In genomic region chr2:132449868-132450267, GRCh38 we compare ENCODE assay signal across 22 cellular contexts. TPM values are rescaled to one million over a fixed set of nuclear protein-coding genes. Genes with fewer than 3 reads are reported as not detected.
"Had no signal": no experiment of that assay in that cellular context is flagged by ENCODE, and none has a peak within 500 bp of the region (broad histone marks: within the 10 kb centered on the region; RNA-seq: fewer than 3 reads in every experiment).

No MANE protein-coding gene starts in this region.

- DNase-seq: colonic mucosa; cortex of kidney; effector CD8-positive, alpha-beta T cell; effector memory CD8-positive, alpha-beta T cell; endodermal cell; erythroblast; esophagus squamous epithelium; foreskin fibroblast; foreskin melanocyte; gastrocnemius medialis; glutamatergic neuron; head of caudate nucleus; heart right ventricle; hippocampal formation; left cardiac atrium; left lung; lower lobe of right lung; mesenchymal stem cell; mucosa of descending colon had no signal

- H3K36me3 ChIP-seq: colonic mucosa, esophagus squamous epithelium, gastrocnemius medialis, heart right ventricle, left lung, lower lobe of right lung had no signal

- H3K27ac ChIP-seq: colonic mucosa, epithelial cell of prostate, esophagus squamous epithelium, gastrocnemius medialis, heart right ventricle, left lung, lower lobe of right lung had no signal

- H3K27me3 ChIP-seq: colonic mucosa, esophagus squamous epithelium, gastrocnemius medialis, heart right ventricle, left lung had no signal

- H3K4me1 ChIP-seq: colonic mucosa, gastrocnemius medialis, left lung, lower lobe of right lung had no signal

- H3K4me3 ChIP-seq: colonic mucosa, esophagus squamous epithelium, gastrocnemius medialis, heart right ventricle, left lung, lower lobe of right lung, mucosa of descending colon had no signal

- ATAC-seq: effector memory CD8-positive, alpha-beta T cell; esophagus mucosa; gastrocnemius medialis; left lung; lower lobe of right lung; mucosa of descending colon had no signal

- H3K9me3 ChIP-seq: colonic mucosa, gastrocnemius medialis had no signal

RNA-seq across cellular contexts. Expression of gene GPR39, which starts 33.3 kb away (rescaled TPM):
- total RNA-seq: dermis microvascular lymphatic vessel endothelial cell, heart right ventricle had no signal
